In the genomic region with DNA sequence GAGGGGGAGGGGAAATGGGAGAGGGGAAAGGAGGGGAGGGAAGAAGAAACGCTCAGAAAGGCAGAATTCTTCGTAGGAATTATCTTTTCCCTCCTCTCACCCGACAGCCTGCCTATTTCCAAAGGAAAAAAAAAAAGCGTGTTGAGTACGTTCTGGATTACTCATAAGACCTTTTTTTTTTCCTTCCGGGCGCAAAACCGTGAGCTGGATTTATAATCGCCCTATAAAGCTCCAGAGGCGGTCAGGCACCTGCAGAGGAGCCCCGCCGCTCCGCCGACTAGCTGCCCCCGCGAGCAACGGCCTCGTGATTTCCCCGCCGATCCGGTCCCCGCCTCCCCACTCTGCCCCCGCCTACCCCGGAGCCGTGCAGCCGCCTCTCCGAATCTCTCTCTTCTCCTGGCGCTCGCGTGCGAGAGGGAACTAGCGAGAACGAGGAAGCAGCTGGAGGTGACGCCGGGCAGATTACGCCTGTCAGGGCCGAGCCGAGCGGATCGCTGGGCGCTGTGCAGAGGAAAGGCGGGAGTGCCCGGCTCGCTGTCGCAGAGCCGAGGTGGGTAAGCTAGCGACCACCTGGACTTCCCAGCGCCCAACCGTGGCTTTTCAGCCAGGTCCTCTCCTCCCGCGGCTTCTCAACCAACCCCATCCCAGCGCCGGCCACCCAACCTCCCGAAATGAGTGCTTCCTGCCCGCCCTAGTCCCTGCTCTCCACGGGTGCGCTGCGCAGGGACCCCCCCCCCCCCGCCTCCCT, we compare ENCODE assay signal across 8 cellular contexts. TPM values are rescaled to one million over a fixed set of nuclear protein-coding genes. Genes with fewer than 3 reads are reported as not detected.
DNase-seq lines count a peak whose midpoint lies in the region; ATAC-seq and TF ChIP-seq lines count a peak whose summit lies in the region.

A gene (plus strand): TSS at position 389 of the 748 bp plus-strand sequence. CDS start 1,705 bp downstream, outside the sequence.

- ATAC-seq in esophagus mucosa, result peak; percentile 74
- peak; percentile 54 to 60 for ATAC-seq in naive B cell (ENCODE audit: low read depth in 2 of 2)
- no peak for ATAC-seq in HG02840 (IDR thresholded peaks at IDR 0.05; ENCODE audit: low FRiP score, unreplicated experiment)

- TF ChIP-seq CTCF in GM12864 (IDR thresholded peaks at IDR 0.05; ENCODE audit: low read depth, low read length, missing control alignments), result no peak

- peaks cover 67 to 92% (median 74%) of the 10 kb centered on the region in 3 donors for H3K27me3 Mint-ChIP-seq in naive B cell
- peaks cover 84% of the 10 kb centered on the region for H3K27me3 Mint-ChIP-seq in stimulated activated naive CD8-positive, alpha-beta T cell treated with anti-CD3 and anti-CD28 coated beads, Interleukin-15, Interleukin-2, amounts not matched to agents 100 ng/mL and 50 ng/mL, for 24 hours

- H3K4me3 ChIP-seq in GM12864 (ENCODE audit: low read depth, low read length), result peak within 1 kb of the TSS; percentile 23

- H3K9me3 Mint-ChIP-seq in naive B cell, result peaks cover 4 to 28% (median 14%) of the 10 kb centered on the region in 7 donors
- no peaks in the 10 kb centered on the region for H3K9me3 Mint-ChIP-seq in stimulated activated naive CD8-positive, alpha-beta T cell treated with anti-CD3 and anti-CD28 coated beads, Interleukin-15, Interleukin-2, amounts not matched to agents 100 ng/mL and 50 ng/mL, for 24 hours

- peaks cover 41 to 67% (median 53%) of the 10 kb centered on the region in 3 donors for H3K4me1 Mint-ChIP-seq in naive B cell
- H3K4me1 Mint-ChIP-seq in stimulated activated naive CD8-positive, alpha-beta T cell treated with anti-CD3 and anti-CD28 coated beads, Interleukin-15, Interleukin-2, amounts not matched to agents 100 ng/mL and 50 ng/mL, for 24 hours (ENCODE audit: low read depth), result peaks cover 64% of the 10 kb centered on the region

- DNase-seq in GM12864 (ENCODE audit: low read depth) (peak; percentile 22), HS-5 (ENCODE audit: low read depth) (peak; percentile 53), NCI-H82 (lab: John Stamatoyannopoulos, UW) (peak; percentile 86), naive B cell (peak; percentile 43)
- peak; percentile 6 for DNase-seq in activated CD8-positive, alpha-beta memory T cell treated with anti-CD3 and anti-CD28 coated beads, Interleukin-2, amount 50 U/mL, for 24 hours (ENCODE audit: extremely low read depth)

- peak within 1 kb of the TSS; percentile 66 to 97 (median 86) for H3K27ac Mint-ChIP-seq in naive B cell
- H3K27ac Mint-ChIP-seq in stimulated activated naive CD8-positive, alpha-beta T cell treated with anti-CD3 and anti-CD28 coated beads, Interleukin-15, Interleukin-2, amounts not matched to agents 100 ng/mL and 50 ng/mL, for 24 hours, result peak within 1 kb of the TSS; percentile 45

- peaks cover 6 to 10% of the 10 kb centered on the region in 2 donors for H3K36me3 Mint-ChIP-seq in naive B cell
- no peaks in the 10 kb centered on the region for H3K36me3 Mint-ChIP-seq in stimulated activated naive CD8-positive, alpha-beta T cell treated with anti-CD3 and anti-CD28 coated beads, Interleukin-15, Interleukin-2, amounts not matched to agents 100 ng/mL and 50 ng/mL, for 24 hours (ENCODE audit: low read depth)

- H3K4me3 Mint-ChIP-seq in naive B cell, result peak within 1 kb of the TSS; percentile 72 to 91 (median 84)
- H3K4me3 Mint-ChIP-seq in stimulated activated naive CD8-positive, alpha-beta T cell treated with anti-CD3 and anti-CD28 coated beads, Interleukin-15, Interleukin-2, amounts not matched to agents 100 ng/mL and 50 ng/mL, for 24 hours, result peak within 1 kb of the TSS; percentile 70

RNA-seq across cellular contexts. Expression of the gene that starts here (rescaled TPM):
- total RNA-seq in esophagus mucosa, result 1.1 TPM
- polyA plus RNA-seq in naive B cell (ENCODE audit: low read depth in 6 of 6), result not detected

Comparison
In these comparisons a context has a peak if more than half of its experiments do, and no peak if none do; other contexts are left out.
1. Peak in DNase-seq and ATAC-seq in naive B cell; RNA of the gene not detected or under 1 TPM.
2. DNase-seq: peak in every context shown above with its lines; median percentile 86 in NCI-H82; 53 in HS-5; 43 in naive B cell; 22 in GM12864; 6 in activated CD8-positive, alpha-beta memory T cell treated with anti-CD3 and anti-CD28 coated beads, Interleukin-2, amount 50 U/mL, for 24 hours.